Comparison of ENCODE assay signal across 34 cellular contexts in the genomic region with DNA sequence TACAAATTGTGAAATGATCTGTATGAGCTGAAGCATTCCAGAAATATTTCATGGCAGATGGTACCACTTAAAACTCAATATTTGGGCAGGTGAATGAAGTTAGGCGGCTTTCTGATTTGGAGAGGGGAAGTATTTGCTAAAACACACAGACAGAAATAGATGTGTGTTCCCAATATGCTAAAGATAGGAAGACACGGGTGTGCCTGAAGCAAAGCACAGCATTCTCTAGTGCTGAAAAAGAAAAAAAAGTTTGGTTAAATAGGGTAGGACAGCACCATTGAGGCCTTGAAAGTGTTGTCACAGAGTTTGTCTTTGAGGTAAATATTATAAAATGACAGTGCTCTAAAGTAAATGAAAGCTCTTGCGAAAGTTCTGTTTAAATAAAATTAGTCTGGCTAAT.
"Had no signal": no experiment of that assay in that cellular context is flagged by ENCODE, and none has a peak within 500 bp of the region (broad histone marks: within the 10 kb centered on the region; RNA-seq: fewer than 3 reads in every experiment).

No MANE protein-coding gene starts in this region.

- H3K27me3 ChIP-seq: adrenal gland, body of pancreas, breast epithelium, MG63 had no signal

- H3K4me3 ChIP-seq: adrenal gland, body of pancreas, breast epithelium, MG63 had no signal

- DNase-seq: activated B cell treated with CpG ODN at 0.5 μM for 24 hours; activated CD4-positive, alpha-beta memory T cell treated with anti-CD3 and anti-CD28 coated beads for 36 hours; activated CD4-positive, alpha-beta T cell treated with anti-CD3 and anti-CD28 coated beads for 4 hours; activated CD4-positive, alpha-beta T cell treated with anti-CD3 and anti-CD28 coated beads, Interleukin-2, amount 50 U/mL, for 1 hour; activated CD4-positive, CD25-positive, alpha-beta regulatory T cell treated with anti-CD3 and anti-CD28 coated beads, Interleukin-2, amount 50 U/mL, for 72 hours; activated CD8-positive, alpha-beta memory T cell treated with anti-CD3 and anti-CD28 coated beads, Interleukin-2, amount 50 U/mL, for 4 hours; activated gamma-delta T cell treated with Interleukin-2 at 50 U/mL for 16 hours; activated naive CD4-positive, alpha-beta T cell treated with anti-CD3 and anti-CD28 coated beads for 36 hours; activated T-cell treated with anti-CD3 and anti-CD28 coated beads for 4 hours; activated T-cell treated with anti-CD3 and anti-CD28 coated beads, Interleukin-2, amount 50 U/mL, for 4 hours; adrenal gland; body of pancreas; caudate nucleus; Kasumi-1; KG1; MG63; NCI-H1048; NCI-H1436 treated with DMSO at 0.1 percent for 48 hours; NCI-H1694 treated with DMSO at 0.1 percent for 48 hours; NCI-H2029 treated with DMSO at 0.1 percent for 48 hours; NCI-H2107; NCI-H2171; NCI-H510A; NCI-H526; NCI-H748 treated with DMSO at 0.1 percent for 48 hours; NK-92 treated with Interleukin-12 subunit alpha and Interleukin-12 subunit beta, amount 100 ng/mL, for 24 hours; PC-3; SW 1271; T-helper 1 cell; T-helper 2 cell; T-helper 9 cell had no signal

- H3K9me3 ChIP-seq: adrenal gland, body of pancreas, breast epithelium, MG63 had no signal

- ATAC-seq: activated naive CD4-positive, alpha-beta T cell treated with anti-CD3 and anti-CD28 coated beads, Interleukin-2, amount 50 U/mL, for 72 hours; activated T-cell treated with anti-CD3 and anti-CD28 coated beads, Interleukin-2, amount 50 U/mL, for 4 hours; body of pancreas; PC-3 had no signal

- H3K36me3 ChIP-seq: adrenal gland, breast epithelium, MG63 had no signal

- H3K27ac ChIP-seq: adrenal gland, body of pancreas, breast epithelium, VCaP had no signal

- H3K4me1 ChIP-seq: adrenal gland, body of pancreas, breast epithelium had no signal
